18 cellular contexts compared by ENCODE assay signal in the genomic region with DNA sequence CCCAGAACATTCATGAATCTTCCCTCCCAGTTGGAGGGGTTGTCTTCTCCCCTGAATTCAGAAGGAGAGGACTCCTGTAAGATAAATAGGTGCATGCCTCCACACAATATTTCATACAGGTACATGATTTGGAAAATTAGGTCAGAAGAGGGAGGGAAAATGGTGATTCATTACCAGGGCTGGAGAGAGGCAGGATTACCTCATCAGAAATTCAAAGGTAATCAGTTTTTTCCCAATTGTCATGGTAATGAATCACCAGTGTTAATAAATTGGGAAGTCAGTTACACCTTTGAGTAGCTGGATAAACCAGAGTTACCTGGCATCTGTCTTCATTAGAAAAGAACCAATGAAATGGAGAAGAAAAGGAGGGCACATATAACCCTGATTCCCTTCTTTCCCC.
A peak's percentile ranks its signal among the peaks of the same experiment; 100 is the strongest.
DNase-seq lines count a peak whose midpoint lies in the region; ATAC-seq and TF ChIP-seq lines count a peak whose summit lies in the region.
"Had no signal": no experiment of that assay in that cellular context is flagged by ENCODE, and none has a peak within 500 bp of the region (broad histone marks: within the 10 kb centered on the region; RNA-seq: fewer than 3 reads in every experiment).

No MANE protein-coding gene starts in this region.

- POLR2A ChIA-PET in RWPE1 (lab: Yijun Ruan, JAX; ENCODE audit: low non-redundant PET), result no interaction called here

- DNase-seq in RWPE1 (ENCODE audit: low spot score) (peak; percentile 57), mammary epithelial cell (peak; percentile 67), foreskin keratinocyte (peak; percentile 48 to 63), erythroblast (lab: John Stamatoyannopoulos, UW) (no peak)
- DNase-seq in stimulated activated naive CD8-positive, alpha-beta T cell treated with anti-CD3 and anti-CD28 coated beads, Interleukin-15, Interleukin-2, amounts not matched to agents 100 U/mL and 50 U/mL, for 24 hours, result no peak
- DNase-seq: ACHN; BE2C; C1 segment of cervical spinal cord; CD4-positive, CD25-positive, alpha-beta regulatory T cell; CD8-positive, alpha-beta memory T cell; COR-L47; H7; HFFc6; IMR-90 had no signal

- no peak for TF ChIP-seq CTCF in RWPE1 (conservative IDR thresholded peaks at IDR 0.05; ENCODE audit: low read depth)
- no peak for TF ChIP-seq CTCF in mammary epithelial cell (conservative IDR thresholded peaks at IDR 0.05 in 1 of 2, IDR thresholded peaks at IDR 0.05 in 1 of 2; ENCODE audit: extremely low read depth in 1 of 2, insufficient read depth in 1 of 2, low read depth in 1 of 2, low read length in 2 of 2)
- no peak for TF ChIP-seq CTCF in foreskin keratinocyte (conservative IDR thresholded peaks at IDR 0.05)

- no peaks in the 10 kb centered on the region for H4K20me1 ChIP-seq in mammary epithelial cell (ENCODE audit: insufficient read depth, low read length)

- H3K4me3 ChIP-seq in mammary epithelial cell (replicated peaks in 1 of 3; ENCODE audit: insufficient read depth in 1 of 3, low read depth in 2 of 3, low read length in 3 of 3), result no peak overlapping the region
- H3K4me3 ChIP-seq: GM23338 had no signal

- H3K79me2 ChIP-seq in mammary epithelial cell (ENCODE audit: insufficient read depth, low read length), result no peaks in the 10 kb centered on the region

- H3K27ac ChIP-seq in RWPE1 (no peak overlapping the region), mammary epithelial cell (ENCODE audit: insufficient read depth, low read depth, low read length) (no peak overlapping the region), foreskin keratinocyte (no peak overlapping the region)
- H3K27ac ChIP-seq: HL-60 had no signal

- CTCF ChIA-PET in RWPE1 (lab: Yijun Ruan, JAX) (interaction anchor here (0.6 kb wide), 1 partner anchor 53 kb away, joined by 6 read pairs; no protein-coding TSS in a partner anchor), mammary epithelial cell (lab: Charles Lee; ENCODE audit: low non-redundant PET) (no interaction called here)

- no peaks in the 10 kb centered on the region for H3K36me3 ChIP-seq in mammary epithelial cell (ENCODE audit: insufficient read depth, low read length)
- H3K36me3 ChIP-seq: BE2C had no signal

- peak; percentile 46 for ATAC-seq in foreskin keratinocyte
- no peak for ATAC-seq in GM19023 (IDR thresholded peaks at IDR 0.05; ENCODE audit: unreplicated experiment)
- ATAC-seq in stimulated activated naive CD8-positive, alpha-beta T cell treated with anti-CD3 and anti-CD28 coated beads, Interleukin-15, Interleukin-2, amounts not matched to agents 100 U/mL and 50 U/mL, for 24 hours, result no peak
- ATAC-seq: GM23338, HCT116 had no signal

- no peaks in the 10 kb centered on the region for H3K9me3 ChIP-seq in mammary epithelial cell (replicated peaks; ENCODE audit: insufficient read depth, low read length)
- H3K9me3 ChIP-seq: BE2C had no signal

- TF ChIP-seq POLR2A in erythroblast (IDR thresholded peaks at IDR 0.05; ENCODE audit: low read length), result no peak

- H3K9ac ChIP-seq in mammary epithelial cell (ENCODE audit: insufficient read depth, low read length), result no peak overlapping the region

- dilution Hi-C loops in mammary epithelial cell (cut with HindIII; ENCODE audit: low sequenced_read_pairs), result no loop called here

- intact Hi-C loops in mammary epithelial cell (cut with micrococcal nuclease), result no loop called here

- H2AFZ ChIP-seq in mammary epithelial cell (ENCODE audit: low read depth, low read length), result no peak overlapping the region
- H2AFZ ChIP-seq: GM23338 had no signal

- no peaks in the 10 kb centered on the region for H3K27me3 ChIP-seq in mammary epithelial cell (ENCODE audit: insufficient read depth, low read length)
- no peaks in the 10 kb centered on the region for H3K27me3 ChIP-seq in foreskin keratinocyte
- H3K27me3 ChIP-seq: BE2C had no signal

- no TSS peak for BruUV-seq in mammary epithelial cell (replicated peaks; lab: Mats Ljungman, UMichigan)

- H3K4me2 ChIP-seq in mammary epithelial cell (ENCODE audit: insufficient read depth, low read depth, low read length), result no peak overlapping the region
- H3K4me2 ChIP-seq: GM23338 had no signal

- in situ Hi-C loops in mammary epithelial cell (cut with MboI; ENCODE audit: low sequenced_read_pairs in 2 of 2), result no loop called here

- peaks cover 38% of the 10 kb centered on the region for H3K4me1 ChIP-seq in mammary epithelial cell (ENCODE audit: insufficient read depth, low read length)
- peaks cover 20% of the 10 kb centered on the region for H3K4me1 ChIP-seq in foreskin keratinocyte
- H3K4me1 ChIP-seq: BE2C had no signal

Comparison
In these comparisons a context has a peak if more than half of its experiments do, and no peak if none do; other contexts are left out.
1. DNase-seq: peak in RWPE1 (single experiment), mammary epithelial cell (single experiment) and foreskin keratinocyte (2 of 2); none in erythroblast (0 of 2) and stimulated activated naive CD8-positive, alpha-beta T cell treated with anti-CD3 and anti-CD28 coated beads, Interleukin-15, Interleukin-2, amounts not matched to agents 100 U/mL and 50 U/mL, for 24 hours (single experiment).